8 cellular contexts compared by ENCODE assay signal in genomic region chr19:17419154-17419490, GRCh38. TPM values are rescaled to one million over a fixed set of nuclear protein-coding genes. Genes with fewer than 3 reads are reported as not detected.
DNase-seq lines count a peak whose midpoint lies in the region; ATAC-seq, FAIRE-seq and TF ChIP-seq lines count a peak whose summit lies in the region.

No MANE protein-coding gene starts in this region.

- peaks cover 11% of the 10 kb centered on the region for H3K27me3 Mint-ChIP-seq in endothelial cell (ENCODE audit: unreplicated experiment)
- peaks cover 11% of the 10 kb centered on the region for H3K27me3 Mint-ChIP-seq in osteocyte (ENCODE audit: unreplicated experiment)

- TF ChIP-seq CTCF in DND-41 (IDR thresholded peaks at IDR 0.05; ENCODE audit: borderline replicate concordance, extremely low read depth, low read length, poor library complexity, severe bottlenecking) (no peak), PC-9 (conservative IDR thresholded peaks at IDR 0.05) (no peak), endothelial cell (IDR thresholded peaks at IDR 0.05; ENCODE audit: unreplicated experiment) (no peak), osteocyte (IDR thresholded peaks at IDR 0.05) (no peak)

- H3K4me3 ChIP-seq in DND-41 (ENCODE audit: low read depth in 1 of 2, low read length in 2 of 2), result peak overlapping the region; percentile 21 to 66
- peak overlapping the region; percentile 63 for H3K4me3 ChIP-seq in PC-9

- peaks cover 15% of the 10 kb centered on the region for H3K79me2 ChIP-seq in DND-41 (ENCODE audit: insufficient read depth, low read length)
- H3K79me2 ChIP-seq in PC-9 (ENCODE audit: low read depth), result 0 out of 2 replicates have a peak, but pooled peaks cover 5% of the 10 kb centered on the region

- H3K27me3 ChIP-seq in DND-41 (ENCODE audit: insufficient read depth, low read length, poor library complexity), result no peaks in the 10 kb centered on the region
- H3K27me3 ChIP-seq in PC-9 (ENCODE audit: insufficient read depth, low read depth), result no peaks in the 10 kb centered on the region

- H3K9me3 ChIP-seq in DND-41 (ENCODE audit: insufficient read depth, low read length, severe bottlenecking) (no peaks in the 10 kb centered on the region), PC-9 (ENCODE audit: insufficient read depth, low read depth) (no peaks in the 10 kb centered on the region)

- intact Hi-C loops in PC-9 (cut with micrococcal nuclease; ENCODE audit: unreplicated experiment), result no loop called here

- H3K4me2 ChIP-seq in DND-41 (ENCODE audit: insufficient read depth, low read length) (peak overlapping the region; percentile 80), PC-9 (peak overlapping the region; percentile 81)

- H3K4me3 Mint-ChIP-seq in endothelial cell (ENCODE audit: unreplicated experiment), result peak overlapping the region; percentile 85
- H3K4me3 Mint-ChIP-seq in osteocyte (ENCODE audit: unreplicated experiment), result peak overlapping the region; percentile 83

- H3K36me3 Mint-ChIP-seq in endothelial cell (ENCODE audit: low read depth, unreplicated experiment) (peaks cover 8% of the 10 kb centered on the region), osteocyte (ENCODE audit: unreplicated experiment) (peaks cover 3% of the 10 kb centered on the region)

- H3K9me3 Mint-ChIP-seq in endothelial cell (ENCODE audit: unreplicated experiment) (peaks cover 3% of the 10 kb centered on the region), osteocyte (ENCODE audit: unreplicated experiment) (no peaks in the 10 kb centered on the region)

- peak overlapping the region; percentile 72 for H3K9ac ChIP-seq in DND-41 (ENCODE audit: low read depth, low read length)

- FAIRE-seq in HTR-8/SVneo (lab: Jason Lieb, UNC), result no peak

- H3K9me2 ChIP-seq in PC-9 (ENCODE audit: insufficient read depth), result no peaks in the 10 kb centered on the region

- no peaks in the 10 kb centered on the region for H4K20me1 ChIP-seq in DND-41 (ENCODE audit: insufficient read depth, low read length)
- no peaks in the 10 kb centered on the region for H4K20me1 ChIP-seq in PC-9 (ENCODE audit: insufficient read depth)

- POLR2A ChIA-PET in PC-9 (lab: Charles Lee; ENCODE audit: unreplicated experiment), result interaction anchor here (0.5 to 1.0 kb wide), 5 partner anchors 87 to 441 kb away, joined by 3 to 9 read pairs (median 6); partner anchors contain the start of genes DDA1, PGLS and RPL18A

- H3F3A ChIP-seq in PC-9 (ENCODE audit: insufficient read depth, low read depth), result peaks cover 20% of the 10 kb centered on the region; the same call in 1 of the 2 replicates

- CTCF ChIA-PET in PC-9 (lab: Charles Lee), result interaction anchor here (0.5 to 0.9 kb wide), 4 partner anchors 23 to 110 kb away, joined by 3 to 11 read pairs (median 4); partner anchors contain the start of gene DDA1

- H3K27ac ChIP-seq in DND-41 (ENCODE audit: low read length) (peak overlapping the region; percentile 86), PC-9 (peak overlapping the region; percentile 56)

- TSS peak; percentile 96 for BruUV-seq in PC-9 (replicated peaks; lab: Mats Ljungman, UMichigan)

- H3K4me1 ChIP-seq in DND-41 (ENCODE audit: insufficient read depth, low read length), result peaks cover 19% of the 10 kb centered on the region
- H3K4me1 ChIP-seq in PC-9 (replicated peaks; ENCODE audit: insufficient read depth), result peaks cover 15% of the 10 kb centered on the region

- H3K36me3 ChIP-seq in DND-41 (ENCODE audit: insufficient read depth, low read length) (peaks cover 16% of the 10 kb centered on the region), PC-9 (ENCODE audit: low read depth) (0 out of 2 replicates have a peak, but pooled peaks cover 4% of the 10 kb centered on the region)

- H3K27ac Mint-ChIP-seq in endothelial cell (ENCODE audit: unreplicated experiment) (peak overlapping the region; percentile 90), osteocyte (ENCODE audit: unreplicated experiment) (peak overlapping the region; percentile 97)

- H3K4me1 Mint-ChIP-seq in endothelial cell (ENCODE audit: unreplicated experiment), result peaks cover 26% of the 10 kb centered on the region
- H3K4me1 Mint-ChIP-seq in osteocyte (ENCODE audit: unreplicated experiment), result peaks cover 13% of the 10 kb centered on the region

- ATAC-seq in DND-41 (ENCODE audit: insufficient read depth, low read depth) (no peak), HG03139 (IDR thresholded peaks at IDR 0.05; ENCODE audit: unreplicated experiment) (no peak), GM21786 (IDR thresholded peaks at IDR 0.05; ENCODE audit: unreplicated experiment) (no peak)

- DNase-seq in DND-41 (no peak), PC-9 (peak in 1 of 2 experiments; percentile 48), endothelial cell (ENCODE audit: low spot score) (no peak), osteocyte (ENCODE audit: extremely low spot score, unreplicated experiment) (no peak), HTR-8/SVneo (ENCODE audit: insufficient read length, low spot score) (no peak), NCI-H1930 (lab: John Stamatoyannopoulos, UW) (no peak)

- H2AFZ ChIP-seq in DND-41 (ENCODE audit: low read depth, low read length), result peak overlapping the region; percentile 70
- peak overlapping the region; percentile 98 for H2AFZ ChIP-seq in PC-9

RNA-seq across cellular contexts. Expression of gene MVB12A, which starts 0.7 kb away (rescaled TPM):
- total RNA-seq in PC-9 (2021) (58.1 and 80.0 TPM in 2 replicates), endothelial cell (ENCODE audit: unreplicated experiment) (107 TPM), osteocyte (59.2 and 63.2 TPM in 2 replicates)

RNA-seq across cellular contexts. Expression of gene BST2, which starts 13.7 kb away (rescaled TPM):
- total RNA-seq in PC-9 (2021) (2.7 and 3.3 TPM in 2 replicates), endothelial cell (ENCODE audit: unreplicated experiment) (97.8 TPM), osteocyte (1.8 and 2.3 TPM in 2 replicates)

RNA-seq across cellular contexts. Expression of gene CCDC194, which starts 25.1 kb away (rescaled TPM):
- total RNA-seq in PC-9 (2021) (not detected in 2 replicates), endothelial cell (ENCODE audit: unreplicated experiment) (2.7 TPM), osteocyte (not detected in 2 replicates)

RNA-seq across cellular contexts. Expression of gene TMEM221, which starts 29.3 kb away (rescaled TPM):
- total RNA-seq in PC-9 (2021) (2.0 and 3.9 TPM in 2 replicates), endothelial cell (ENCODE audit: unreplicated experiment) (1.4 TPM), osteocyte (0.30 and 0.55 TPM in 2 replicates)

RNA-seq across cellular contexts. Expression of gene NXNL1, which starts 41.6 kb away (rescaled TPM):
- total RNA-seq in PC-9 (2021) (not detected in 2 replicates), endothelial cell (ENCODE audit: unreplicated experiment) (not detected), osteocyte (not detected in 2 replicates)

Comparison
In these comparisons a context has a peak if more than half of its experiments do, and no peak if none do; other contexts are left out.
1. RNA of gene BST2, which starts 13.7 kb away (total RNA-seq): 97.8 TPM in endothelial cell (single experiment); 2.7 to 3.3 TPM in PC-9 and 1.8 to 2.3 TPM in osteocyte; every median in the first group is over 10 times any median in the second.